Comparison of ENCODE assay signal across 22 cellular contexts in genomic region chr10:129764011-129764900, GRCh38.
A peak's percentile ranks its signal among the peaks of the same experiment; 100 is the strongest.
DNase-seq lines count a peak whose midpoint lies in the region; ATAC-seq and TF ChIP-seq lines count a peak whose summit lies in the region.
"Had no signal": no experiment of that assay in that cellular context is flagged by ENCODE, and none has a peak within 500 bp of the region (broad histone marks: within the 10 kb centered on the region; RNA-seq: fewer than 3 reads in every experiment).

No MANE protein-coding gene starts in this region.

- DNase-seq in heart left ventricle (peak in 3 of 5 donors; percentile 1 to 11 (median 10)), Right ventricle myocardium superior (no peak), endodermal cell (peak; percentile 24), progenitor cell of endocrine pancreas (ENCODE audit: low spot score, unreplicated experiment) (peak; percentile 7), ureter (ENCODE audit: low spot score) (peak; percentile 28), NCI-H2081 treated with DMSO at 0.1 percent for 48 hours (lab: John Stamatoyannopoulos, UW) (no peak)
- DNase-seq: activated CD4-positive, alpha-beta T cell treated with anti-CD3 and anti-CD28 coated beads for 36 hours; COR-L47; DMS79; esophagus squamous epithelium; gastrocnemius medialis; mesendoderm; NCI-H187; NCI-H2227 treated with DMSO at 0.1 percent for 48 hours; NCI-H774 had no signal

- 94 to 97% (median 96%) methylated on average over 22 to 23 of the region's 23 CpGs for WGBS in heart left ventricle, 4 donors
- 93 to 95% methylated on average over 14 to 23 of the region's 23 CpGs for WGBS in endodermal cell (ENCODE audit: insufficient coverage in 1 of 2, insufficient read length in 1 of 2), 2 experiments

- H3K36me3 Mint-ChIP-seq in endodermal cell (ENCODE audit: low read depth): peaks cover 6% of the 10 kb centered on the region
- H3K36me3 Mint-ChIP-seq in progenitor cell of endocrine pancreas (ENCODE audit: insufficient read depth): no peaks in the 10 kb centered on the region

- no peak overlapping the region for H3K9ac ChIP-seq in endodermal cell (ENCODE audit: extremely low read depth, low read length, poor library complexity, severe bottlenecking)
- H3K9ac ChIP-seq: parathyroid adenoma had no signal

- H3K9me3 Mint-ChIP-seq in endodermal cell (no peaks in the 10 kb centered on the region), progenitor cell of endocrine pancreas (ENCODE audit: low read depth) (no peaks in the 10 kb centered on the region)
- H3K9me3 Mint-ChIP-seq: activated T-helper 17 cell treated with anti-CD3 and anti-CD28 coated beads, Interleukin-2, amount 50 U/mL, for 72 hours; stimulated activated memory B cell treated with anti-CD40 and anti-IgM and Interleukin-4, amounts not matched to agents 10 μg/mL and 1 μg/mL and 100 μg/mL, for 72 hours had no signal

- H3K4me1 ChIP-seq in heart left ventricle: no peaks in the 10 kb centered on the region
- peaks cover 11% of the 10 kb centered on the region for H3K4me1 ChIP-seq in endodermal cell (ENCODE audit: control insufficient read depth, insufficient read depth, low read length)
- H3K4me1 ChIP-seq: esophagus squamous epithelium, gastrocnemius medialis, parathyroid adenoma had no signal

- H3K9me3 ChIP-seq in heart left ventricle (no peaks in the 10 kb centered on the region), endodermal cell (ENCODE audit: control insufficient read depth, low read length) (no peaks in the 10 kb centered on the region)
- H3K9me3 ChIP-seq: gastrocnemius medialis had no signal

- H3K27me3 ChIP-seq in heart left ventricle (no peaks in the 10 kb centered on the region), endodermal cell (ENCODE audit: control insufficient read depth, insufficient read depth, low read length, poor library complexity, severe bottlenecking) (no peaks in the 10 kb centered on the region)
- H3K27me3 ChIP-seq: esophagus squamous epithelium, gastrocnemius medialis had no signal

- H3K4me1 Mint-ChIP-seq in endodermal cell: peaks cover 13% of the 10 kb centered on the region
- H3K4me1 Mint-ChIP-seq in progenitor cell of endocrine pancreas (ENCODE audit: low read depth): peaks cover 11% of the 10 kb centered on the region
- H3K4me1 Mint-ChIP-seq: activated CD4-positive, alpha-beta T cell treated with anti-CD3 and anti-CD28 coated beads for 36 hours; activated T-helper 17 cell treated with anti-CD3 and anti-CD28 coated beads, Interleukin-2, amount 50 U/mL, for 72 hours; naive thymus-derived CD4-positive, alpha-beta T cell; stimulated activated memory B cell treated with anti-CD40 and anti-IgM and Interleukin-4, amounts not matched to agents 10 μg/mL and 1 μg/mL and 100 μg/mL, for 72 hours had no signal

- no peak overlapping the region for H3K4me3 ChIP-seq in heart left ventricle
- H3K4me3 ChIP-seq in endodermal cell (ENCODE audit: low read length): no peak overlapping the region
- H3K4me3 ChIP-seq: esophagus squamous epithelium, gastrocnemius medialis had no signal

- H3K27ac Mint-ChIP-seq in endodermal cell: no peak overlapping the region
- H3K27ac Mint-ChIP-seq in progenitor cell of endocrine pancreas: no peak overlapping the region
- H3K27ac Mint-ChIP-seq: activated CD4-positive, alpha-beta T cell treated with anti-CD3 and anti-CD28 coated beads for 36 hours; activated T-helper 17 cell treated with anti-CD3 and anti-CD28 coated beads, Interleukin-2, amount 50 U/mL, for 72 hours; naive thymus-derived CD4-positive, alpha-beta T cell; stimulated activated memory B cell treated with anti-CD40 and anti-IgM and Interleukin-4, amounts not matched to agents 10 μg/mL and 1 μg/mL and 100 μg/mL, for 72 hours had no signal

- no peak for TF ChIP-seq POLR2A in heart left ventricle (IDR thresholded peaks at IDR 0.05)

- no peak overlapping the region for H3K27ac ChIP-seq in heart left ventricle
- H3K27ac ChIP-seq in endodermal cell (ENCODE audit: low read depth, low read length): no peak overlapping the region
- H3K27ac ChIP-seq: esophagus squamous epithelium, gastrocnemius medialis, parathyroid adenoma had no signal

- H3K27me3 Mint-ChIP-seq in endodermal cell (ENCODE audit: insufficient read depth) (peaks cover 1% of the 10 kb centered on the region), progenitor cell of endocrine pancreas (peaks cover 62% of the 10 kb centered on the region)
- H3K27me3 Mint-ChIP-seq: activated CD4-positive, alpha-beta T cell treated with anti-CD3 and anti-CD28 coated beads for 36 hours; activated T-helper 17 cell treated with anti-CD3 and anti-CD28 coated beads, Interleukin-2, amount 50 U/mL, for 72 hours; naive thymus-derived CD4-positive, alpha-beta T cell; stimulated activated memory B cell treated with anti-CD40 and anti-IgM and Interleukin-4, amounts not matched to agents 10 μg/mL and 1 μg/mL and 100 μg/mL, for 72 hours had no signal

- intact Hi-C loops in heart left ventricle (cut with DNase I): no loop called here
- intact Hi-C loops in Right ventricle myocardium superior (cut with DNase I): no loop called here

- H3K4me3 Mint-ChIP-seq in endodermal cell (no peak overlapping the region), progenitor cell of endocrine pancreas (ENCODE audit: low read depth) (no peak overlapping the region)
- H3K4me3 Mint-ChIP-seq: activated CD4-positive, alpha-beta T cell treated with anti-CD3 and anti-CD28 coated beads for 36 hours; activated T-helper 17 cell treated with anti-CD3 and anti-CD28 coated beads, Interleukin-2, amount 50 U/mL, for 72 hours; naive thymus-derived CD4-positive, alpha-beta T cell; stimulated activated memory B cell treated with anti-CD40 and anti-IgM and Interleukin-4, amounts not matched to agents 10 μg/mL and 1 μg/mL and 100 μg/mL, for 72 hours had no signal

- peaks cover 0 to 28% (median 3%) of the 10 kb centered on the region in 9 donors for H3K36me3 ChIP-seq in heart left ventricle
- H3K36me3 ChIP-seq in endodermal cell (ENCODE audit: control insufficient read depth, insufficient read depth, low read length): no peaks in the 10 kb centered on the region
- H3K36me3 ChIP-seq: gastrocnemius medialis had no signal

- no peak for ATAC-seq in heart left ventricle
- no peak for ATAC-seq in Right ventricle myocardium superior (ENCODE audit: poor library complexity)
- ATAC-seq in GM19455 (IDR thresholded peaks at IDR 0.05; ENCODE audit: unreplicated experiment): no peak
- ATAC-seq in GM19467 (IDR thresholded peaks at IDR 0.05; ENCODE audit: unreplicated experiment): no peak
- ATAC-seq: activated CD4-positive, alpha-beta T cell treated with anti-CD3 and anti-CD28 coated beads for 36 hours; activated T-helper 17 cell treated with anti-CD3 and anti-CD28 coated beads, Interleukin-2, amount 50 U/mL, for 72 hours; gastrocnemius medialis; HCT116; naive thymus-derived CD4-positive, alpha-beta T cell; stimulated activated memory B cell treated with anti-CD40 and anti-IgM and Interleukin-4, amounts not matched to agents 10 μg/mL and 1 μg/mL and 100 μg/mL, for 72 hours had no signal

- TF ChIP-seq CTCF in heart left ventricle (IDR thresholded peaks at IDR 0.05): no peak
- TF ChIP-seq CTCF in endodermal cell (conservative IDR thresholded peaks at IDR 0.05): no peak
- no peak for TF ChIP-seq CTCF in progenitor cell of endocrine pancreas (IDR thresholded peaks at IDR 0.05; ENCODE audit: unreplicated experiment)

Comparison
In these comparisons a context has a peak if more than half of its experiments do, and no peak if none do; other contexts are left out.
1. DNase-seq: peak in heart left ventricle (3 of 5), endodermal cell (single experiment), progenitor cell of endocrine pancreas (single experiment) and ureter (single experiment); none in Right ventricle myocardium superior (single experiment) and NCI-H2081 treated with DMSO at 0.1 percent for 48 hours (single experiment).